In the genomic region with DNA sequence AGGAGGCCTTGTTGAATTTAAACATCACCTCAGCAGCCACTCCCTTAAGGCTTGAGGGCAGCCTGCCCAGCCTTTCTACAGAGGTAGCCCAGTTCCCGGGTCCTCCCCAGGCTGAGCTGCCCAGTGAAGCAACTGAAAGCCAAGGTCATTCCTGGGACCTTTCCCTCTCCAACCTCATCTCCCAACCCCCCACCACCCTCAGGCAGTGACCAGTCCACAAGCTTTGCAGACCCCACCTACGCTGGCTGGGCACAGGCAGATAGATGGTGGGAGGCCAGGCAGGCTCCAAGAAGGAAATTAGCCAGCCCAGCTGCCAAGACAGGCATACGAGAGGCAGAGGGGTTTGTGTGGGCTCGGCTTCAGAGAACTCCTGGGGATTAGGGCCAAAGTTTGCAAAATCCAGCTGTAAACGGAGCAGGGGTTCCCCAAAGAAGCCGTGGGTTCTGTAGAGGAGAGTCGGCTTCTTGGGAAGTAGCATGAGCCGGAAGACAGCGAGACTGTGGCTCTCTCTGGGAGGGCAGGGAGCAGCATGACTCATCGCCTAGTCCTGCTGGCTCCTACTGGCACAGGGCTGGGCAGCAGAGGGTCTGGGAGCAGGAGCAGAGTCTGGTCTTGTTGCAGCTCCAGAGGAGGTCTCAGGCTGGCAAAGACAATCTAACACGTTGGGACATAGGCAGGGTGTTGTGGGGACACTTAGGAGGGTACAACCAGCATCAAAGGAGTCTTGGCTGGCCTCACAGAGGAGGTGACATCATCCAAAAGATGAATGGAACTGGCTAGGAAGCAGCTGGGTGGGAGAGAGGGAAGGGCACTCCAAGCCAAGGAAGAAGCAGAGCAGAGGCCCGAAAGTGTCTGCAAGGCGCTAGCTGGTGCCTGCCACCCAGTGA, we compare ENCODE assay signal across 1 cellular context.
TF ChIP-seq lines count a peak whose summit lies in the region.

No MANE protein-coding gene starts in this region.

TF ChIP-seq in IMR-90, 13 proteins besides CTCF, POLR2A, EP300 and RAD21 (continued from another document):
- TF ChIP-seq BHLHE40 (IDR thresholded peaks at IDR 0.05; ENCODE audit: low read depth, low read length) (peak; percentile 64; the same call in 1 of the 2 replicates), CHD1 (IDR thresholded peaks at IDR 0.05; ENCODE audit: low read depth, low read length) (no peak), FOS (IDR thresholded peaks at IDR 0.05; ENCODE audit: low read depth, low read length) (peak; percentile 95), CEBPB (IDR thresholded peaks at IDR 0.05; ENCODE audit: low read depth, low read length) (peak; percentile 33; the same call in 1 of the 2 replicates), MXI1 (IDR thresholded peaks at IDR 0.05; ENCODE audit: borderline replicate concordance, low read depth, low read length) (peak; percentile 60; the same call in 1 of the 2 replicates), SMC3 (IDR thresholded peaks at IDR 0.05; ENCODE audit: low read depth, low read length) (no peak), RFX5 (IDR thresholded peaks at IDR 0.05; ENCODE audit: low read depth, low read length) (no peak), RCOR1 (IDR thresholded peaks at IDR 0.05; ENCODE audit: insufficient replicate concordance, low read length) (peak; percentile 35)
